Comparison of ENCODE assay signal across 9 cellular contexts in the genomic region with DNA sequence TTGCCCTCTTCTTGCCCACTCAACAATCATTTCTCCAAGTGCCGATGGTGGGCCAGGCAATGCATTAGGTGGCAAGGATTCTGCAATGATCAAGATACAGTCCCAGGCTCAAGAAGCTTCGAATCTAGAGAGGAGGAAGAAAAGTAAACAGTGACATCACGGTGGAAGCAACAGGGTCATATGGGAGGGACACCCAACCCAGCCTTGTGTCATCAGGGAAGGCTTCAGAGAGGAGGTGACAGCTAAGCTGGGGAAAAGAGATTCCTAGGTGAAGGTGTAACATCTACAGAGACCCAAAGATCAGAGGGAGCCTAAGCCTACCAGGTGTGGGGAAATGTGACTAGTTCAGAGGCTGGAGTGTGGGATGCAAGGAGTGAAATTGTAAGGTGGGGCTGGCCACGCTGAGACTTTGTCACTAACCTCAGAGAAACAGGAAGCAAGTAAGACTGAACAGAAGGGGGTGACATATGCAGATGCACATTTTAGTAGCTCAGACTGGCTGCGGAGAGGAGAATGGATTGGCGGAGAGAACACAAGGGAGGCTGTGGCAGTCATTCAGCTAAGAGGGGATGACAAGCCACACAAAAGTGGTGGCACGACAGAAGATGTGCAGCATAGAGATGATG.
DNase-seq lines count a peak whose midpoint lies in the region; ATAC-seq and TF ChIP-seq lines count a peak whose summit lies in the region.
"Had no signal": no experiment of that assay in that cellular context is flagged by ENCODE, and none has a peak within 500 bp of the region (broad histone marks: within the 10 kb centered on the region; RNA-seq: fewer than 3 reads in every experiment).

No MANE protein-coding gene starts in this region.

- no peak overlapping the region for H3K27ac Mint-ChIP-seq in osteocyte (ENCODE audit: unreplicated experiment)

- no peak for TF ChIP-seq CTCF in osteocyte (IDR thresholded peaks at IDR 0.05)

- H3K4me1 Mint-ChIP-seq in osteocyte (ENCODE audit: unreplicated experiment): peaks cover 24% of the 10 kb centered on the region

- no peaks in the 10 kb centered on the region for H3K27me3 Mint-ChIP-seq in osteocyte (ENCODE audit: unreplicated experiment)

- H3K9me3 Mint-ChIP-seq in osteocyte (ENCODE audit: unreplicated experiment): no peaks in the 10 kb centered on the region

- no peaks in the 10 kb centered on the region for H3K36me3 ChIP-seq in mucosa of rectum (ENCODE audit: control insufficient read depth in 2 of 2, insufficient read depth in 2 of 2, low read length in 2 of 2)
- H3K36me3 ChIP-seq: heart left ventricle had no signal

- no peaks in the 10 kb centered on the region for H3K9me3 ChIP-seq in mucosa of rectum (ENCODE audit: control insufficient read depth in 2 of 2, low read length in 2 of 2)
- H3K9me3 ChIP-seq: heart left ventricle had no signal

- peak overlapping the region; percentile 29 to 65 for H3K27ac ChIP-seq in mucosa of rectum (ENCODE audit: low read depth in 2 of 2, low read length in 2 of 2)

- peak; percentile 47 to 57 for DNase-seq in activated CD4-positive, alpha-beta T cell treated with anti-CD3 and anti-CD28 coated beads, Interleukin-2, amount 50 U/mL, for 4 hours
- DNase-seq in osteocyte (ENCODE audit: extremely low spot score, unreplicated experiment): no peak
- no peak for DNase-seq in DMS 273 (lab: John Stamatoyannopoulos, UW; ENCODE audit: unreplicated experiment)
- no peak for DNase-seq in NCI-H1092 treated with DMSO at 0.1 percent for 48 hours (lab: John Stamatoyannopoulos, UW)
- DNase-seq in NCI-H2029 (lab: John Stamatoyannopoulos, UW): no peak
- DNase-seq: heart left ventricle had no signal

- H3K9ac ChIP-seq in mucosa of rectum (ENCODE audit: low read depth in 1 of 2, low read length in 2 of 2): no peak overlapping the region

- peaks cover 7% of the 10 kb centered on the region for H3K36me3 Mint-ChIP-seq in osteocyte (ENCODE audit: unreplicated experiment)

- ATAC-seq in GM19043 (IDR thresholded peaks at IDR 0.05; ENCODE audit: low read depth, unreplicated experiment) (peak; percentile 57), HG03103 (IDR thresholded peaks at IDR 0.05; ENCODE audit: low read depth, unreplicated experiment) (peak; percentile 63)

- no peak overlapping the region for H3K4me3 ChIP-seq in mucosa of rectum (ENCODE audit: low read length in 2 of 2)
- H3K4me3 ChIP-seq: heart left ventricle had no signal

- H3K4me1 ChIP-seq in mucosa of rectum (ENCODE audit: control insufficient read depth in 2 of 2, insufficient read depth in 2 of 2, low read length in 2 of 2): peaks cover 12 to 16% of the 10 kb centered on the region in 2 donors

- no peak overlapping the region for H3K4me3 Mint-ChIP-seq in osteocyte (ENCODE audit: unreplicated experiment)

- H3K27me3 ChIP-seq in mucosa of rectum (ENCODE audit: control insufficient read depth in 2 of 2, insufficient read depth in 2 of 2, low read length in 2 of 2): no peaks in the 10 kb centered on the region
- H3K27me3 ChIP-seq: heart left ventricle had no signal

Comparison
In these comparisons a context has a peak if more than half of its experiments do, and no peak if none do; other contexts are left out.
1. DNase-seq: peak in activated CD4-positive, alpha-beta T cell treated with anti-CD3 and anti-CD28 coated beads, Interleukin-2, amount 50 U/mL, for 4 hours (2 of 2); none in osteocyte (single experiment), DMS 273 (single experiment), NCI-H1092 treated with DMSO at 0.1 percent for 48 hours (single experiment) and NCI-H2029 (single experiment).